In genomic region chr3:172717493-172718088, GRCh38 we compare ENCODE assay signal across 1 cellular context.
TF ChIP-seq lines count a peak whose summit lies in the region.

No MANE protein-coding gene starts in this region.

TF ChIP-seq in K562, 482 proteins besides CTCF, POLR2A, EP300 and RAD21:
- TF ChIP-seq PHF8 (IDR thresholded peaks at IDR 0.05; ENCODE audit: borderline replicate concordance, low read length) (no peak), ZNF316 (IDR thresholded peaks at IDR 0.05) (peak; percentile 47; the same call in 1 of the 2 replicates)
TF ChIP-seq in K562: peak in this region for 1.
